9 cellular contexts compared by ENCODE assay signal in the genomic region with DNA sequence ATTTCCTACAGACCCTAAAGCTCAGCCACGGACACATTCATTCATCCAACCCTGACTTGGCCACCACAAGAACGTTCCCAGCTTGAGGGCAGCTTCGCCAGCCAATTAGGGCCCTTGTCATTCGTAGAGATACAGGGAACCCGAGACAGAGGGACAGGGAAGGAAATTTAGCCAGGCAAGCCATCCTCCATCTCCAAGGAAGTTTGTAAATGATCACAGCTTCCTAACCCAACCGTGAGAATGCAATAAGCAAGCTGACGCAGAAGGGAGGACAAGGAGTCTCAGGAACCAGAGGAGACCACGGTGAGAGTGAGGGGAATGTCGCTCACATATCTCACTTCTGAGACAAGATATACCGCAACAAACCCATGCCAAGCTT. TPM values are rescaled to one million over a fixed set of nuclear protein-coding genes. Genes with fewer than 3 reads are reported as not detected.
A peak's percentile ranks its signal among the peaks of the same experiment; 100 is the strongest.
DNase-seq lines count a peak whose midpoint lies in the region; ATAC-seq and TF ChIP-seq lines count a peak whose summit lies in the region.
"Had no signal": no experiment of that assay in that cellular context is flagged by ENCODE, and none has a peak within 500 bp of the region (broad histone marks: within the 10 kb centered on the region; RNA-seq: fewer than 3 reads in every experiment).

No MANE protein-coding gene starts in this region.

- peak overlapping the region; percentile 63; the same call in 1 of the 2 replicates for H3K4me3 ChIP-seq in GM08714 (ENCODE audit: low read length)
- H3K4me3 ChIP-seq in RWPE2 (ENCODE audit: severe bottlenecking): peak overlapping the region; percentile 73
- peak overlapping the region; percentile 95 for H3K4me3 ChIP-seq in skeletal muscle cell (ENCODE audit: low read depth, low read length)

- H3K27ac ChIP-seq in RWPE2 (ENCODE audit: poor library complexity, severe bottlenecking): peak overlapping the region; percentile 77

- DNase-seq in RWPE2 (ENCODE audit: low spot score) (no peak), fibroblast of peridontal ligament (ENCODE audit: extremely low read depth) (peak; percentile 52), skeletal muscle cell (ENCODE audit: low read depth) (no peak), SHP77 (lab: John Stamatoyannopoulos, UW) (no peak), inferior parietal cortex (ENCODE audit: extremely low spot score) (no peak), mucosa of gallbladder (ENCODE audit: low spot score) (no peak)
- DNase-seq: T1000 had no signal

- H3K4me1 ChIP-seq in RWPE2 (ENCODE audit: insufficient read depth, poor library complexity, severe bottlenecking): peaks cover 26% of the 10 kb centered on the region

- peaks cover 8% of the 10 kb centered on the region for H3K36me3 ChIP-seq in RWPE2 (ENCODE audit: low read depth)

- H3K27me3 ChIP-seq in RWPE2 (ENCODE audit: insufficient read depth, poor library complexity, severe bottlenecking): no peaks in the 10 kb centered on the region

- ATAC-seq in RWPE2 (ENCODE audit: low read depth) (no peak), GM21529 (IDR thresholded peaks at IDR 0.05; ENCODE audit: unreplicated experiment) (no peak)

- H3K9me3 ChIP-seq in RWPE2 (ENCODE audit: severe bottlenecking): no peaks in the 10 kb centered on the region

- no peak for TF ChIP-seq CTCF in RWPE2 (IDR thresholded peaks at IDR 0.05; ENCODE audit: poor library complexity, severe bottlenecking)

RNA-seq across cellular contexts. Expression of gene TRAM2, which starts 1.4 kb away (rescaled TPM):
- total RNA-seq in mucosa of gallbladder: 16.0 TPM
